ENCODE assay signal across 11 cellular contexts in the genomic region with DNA sequence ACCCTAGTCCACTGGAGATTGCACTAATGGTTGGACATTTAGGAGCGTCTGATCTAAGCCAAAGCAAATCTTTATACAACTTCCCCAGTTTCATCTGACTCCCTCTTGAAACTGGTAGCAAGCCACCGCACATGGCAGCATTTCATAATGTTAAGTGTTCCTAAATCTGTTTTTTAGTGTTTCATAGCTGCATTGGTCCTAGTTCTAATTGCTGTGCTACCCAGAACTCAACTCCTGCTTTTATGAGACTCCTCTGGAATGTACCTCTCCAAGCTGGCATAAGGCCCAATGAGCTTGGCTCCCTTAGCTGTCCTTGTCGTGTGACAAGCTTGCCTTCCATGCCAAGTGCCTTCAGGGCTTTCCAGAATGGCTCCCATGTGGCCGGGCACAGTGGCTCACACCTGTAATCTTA.
DNase-seq lines count a peak whose midpoint lies in the region; ATAC-seq and TF ChIP-seq lines count a peak whose summit lies in the region.
"Had no signal": no experiment of that assay in that cellular context is flagged by ENCODE, and none has a peak within 500 bp of the region (broad histone marks: within the 10 kb centered on the region; RNA-seq: fewer than 3 reads in every experiment).

No MANE protein-coding gene starts in this region.

- TF ChIP-seq CTCF in 22Rv1 (IDR thresholded peaks at IDR 0.05) (no peak), osteoblast (IDR thresholded peaks at IDR 0.05; ENCODE audit: extremely low read depth, low read depth, low read length) (no peak)

- no peak overlapping the region for H3K4me3 ChIP-seq in osteoblast (ENCODE audit: insufficient read depth, low read length)

- H3K27me3 ChIP-seq in osteoblast (ENCODE audit: insufficient read depth, low read length), result no peaks in the 10 kb centered on the region

- no peaks in the 10 kb centered on the region for H4K20me1 ChIP-seq in osteoblast (ENCODE audit: insufficient read depth, low read length)

- no peaks in the 10 kb centered on the region for H3K27me3 Mint-ChIP-seq in activated naive CD4-positive, alpha-beta T cell treated with anti-CD3 and anti-CD28 coated beads for 36 hours (ENCODE audit: low read depth)

- peak overlapping the region; percentile 49 for H3K27ac ChIP-seq in 22Rv1
- H3K27ac ChIP-seq in osteoblast (ENCODE audit: low read depth, low read length), result no peak overlapping the region
- H3K27ac ChIP-seq: HL-60 had no signal

- no peaks in the 10 kb centered on the region for H3K4me1 ChIP-seq in osteoblast (ENCODE audit: insufficient read depth, low read length)

- in situ Hi-C loops in ACHN (cut with HindIII; ENCODE audit: low pct_ligation_motif_present, low pct_unique_long_range_greater_than_20kb, low sequenced_read_pairs), result no loop called here

- H3K4me1 Mint-ChIP-seq in activated naive CD4-positive, alpha-beta T cell treated with anti-CD3 and anti-CD28 coated beads for 36 hours (ENCODE audit: low read depth), result no peaks in the 10 kb centered on the region

- no peaks in the 10 kb centered on the region for H3K9me3 ChIP-seq in osteoblast (ENCODE audit: low read depth, low read length)

- H3K79me2 ChIP-seq in osteoblast (ENCODE audit: insufficient read depth, low read length), result no peaks in the 10 kb centered on the region

- intact Hi-C loops in activated naive CD4-positive, alpha-beta T cell treated with anti-CD3 and anti-CD28 coated beads for 36 hours (cut with micrococcal nuclease), result no loop called here

- CTCF ChIA-PET in activated naive CD4-positive, alpha-beta T cell treated with anti-CD3 and anti-CD28 coated beads for 36 hours (lab: Charles Lee), result no interaction called here

- peaks cover 4% of the 10 kb centered on the region for H3K9me3 Mint-ChIP-seq in activated naive CD4-positive, alpha-beta T cell treated with anti-CD3 and anti-CD28 coated beads for 36 hours

- peak; percentile 18 for ATAC-seq in esophagus mucosa

- H3K4me2 ChIP-seq in osteoblast (ENCODE audit: insufficient read depth, low read length), result no peak overlapping the region

- no peak overlapping the region for H3K27ac Mint-ChIP-seq in activated naive CD4-positive, alpha-beta T cell treated with anti-CD3 and anti-CD28 coated beads for 36 hours

- DNase-seq in MV-4-11 (lab: John Stamatoyannopoulos, UW) (peak; percentile 32), mucosa of gallbladder (ENCODE audit: low spot score) (peak; percentile 51), NCI-H1930 (lab: John Stamatoyannopoulos, UW) (no peak), ACHN (no peak), osteoblast (ENCODE audit: insufficient read length, low spot score, missing footprints) (no peak)
- no peak for DNase-seq in activated naive CD4-positive, alpha-beta T cell treated with anti-CD3 and anti-CD28 coated beads for 36 hours
- DNase-seq: erythroblast, NCI-H526 treated with DMSO at 0.1 percent for 48 hours had no signal

- H2AFZ ChIP-seq in osteoblast (ENCODE audit: low read length), result no peak overlapping the region

- H3K4me3 Mint-ChIP-seq in activated naive CD4-positive, alpha-beta T cell treated with anti-CD3 and anti-CD28 coated beads for 36 hours, result no peak overlapping the region

- H3K36me3 ChIP-seq in osteoblast (ENCODE audit: insufficient read depth, low read length), result no peaks in the 10 kb centered on the region

- peaks cover 4% of the 10 kb centered on the region for H3K36me3 Mint-ChIP-seq in activated naive CD4-positive, alpha-beta T cell treated with anti-CD3 and anti-CD28 coated beads for 36 hours (ENCODE audit: low read depth)

Comparison
In these comparisons a context has a peak if more than half of its experiments do, and no peak if none do; other contexts are left out.
1. DNase-seq: peak in MV-4-11 (single experiment) and mucosa of gallbladder (single experiment); none in NCI-H1930 (0 of 2), ACHN (single experiment), activated naive CD4-positive, alpha-beta T cell treated with anti-CD3 and anti-CD28 coated beads for 36 hours (single experiment) and osteoblast (single experiment).